ENCODE assay signal across 1 cellular context in the genomic region with DNA sequence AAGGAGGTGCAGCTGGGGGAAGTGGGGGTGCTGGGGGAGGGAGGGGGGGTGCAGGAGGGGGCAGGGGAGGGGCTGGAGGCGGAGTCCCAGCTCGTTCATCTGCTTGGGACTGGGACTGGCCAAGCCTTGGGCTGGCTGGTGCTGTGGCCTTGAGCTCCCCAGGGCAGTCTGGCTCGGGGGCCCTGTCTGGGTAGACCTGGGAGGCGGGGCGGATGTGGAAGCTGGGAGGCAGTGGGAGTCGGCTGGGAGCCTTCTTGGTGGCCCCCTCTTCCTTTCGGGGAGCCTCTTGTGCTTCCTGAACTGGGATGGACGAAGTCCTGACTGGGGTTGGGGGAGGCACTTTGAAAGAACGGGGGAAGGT.
TF ChIP-seq lines count a peak whose summit lies in the region.

No MANE protein-coding gene starts in this region.

TF ChIP-seq in HepG2, 621 proteins besides CTCF, POLR2A, EP300 and RAD21 (continued from another document):
- 0 out of 2 replicates have a peak, but pooled peaks have one; percentile 26 for TF ChIP-seq HNF1B (CRISPR knock-in tag; IDR thresholded peaks at IDR 0.05)
- TF ChIP-seq SAP130 (CRISPR knock-in tag; IDR thresholded peaks at IDR 0.05; ENCODE audit: low read depth): peak; percentile 60; the same call in 1 of the 2 replicates
